In genomic region chr2:26670931-26671460, GRCh38 we compare ENCODE assay signal across 25 cellular contexts. TPM values are rescaled to one million over a fixed set of nuclear protein-coding genes. Genes with fewer than 3 reads are reported as not detected.
DNase-seq lines count a peak whose midpoint lies in the region; ATAC-seq and TF ChIP-seq lines count a peak whose summit lies in the region.
"Had no signal": no experiment of that assay in that cellular context is flagged by ENCODE, and none has a peak within 500 bp of the region (broad histone marks: within the 10 kb centered on the region; RNA-seq: fewer than 3 reads in every experiment).

No MANE protein-coding gene starts in this region.

- no peak overlapping the region for H2AFZ ChIP-seq in osteoblast (ENCODE audit: low read length)
- H2AFZ ChIP-seq: GM23338 had no signal

- no peaks in the 10 kb centered on the region for H4K20me1 ChIP-seq in osteoblast (ENCODE audit: insufficient read depth, low read length)

- no peak overlapping the region for H3K4me2 ChIP-seq in osteoblast (ENCODE audit: insufficient read depth, low read length)
- H3K4me2 ChIP-seq: GM23338, KMS-11 had no signal

- H3K4me3 ChIP-seq in coronary artery, result no peak overlapping the region
- H3K4me3 ChIP-seq in osteoblast (ENCODE audit: insufficient read depth, low read length), result no peak overlapping the region
- H3K4me3 ChIP-seq: GM12878, GM23338 had no signal

- no peaks in the 10 kb centered on the region for H3K9me3 ChIP-seq in osteoblast (ENCODE audit: low read depth, low read length)
- H3K9me3 ChIP-seq: Caco-2 had no signal

- H3K27ac ChIP-seq in coronary artery, result no peak overlapping the region
- H3K27ac ChIP-seq in osteoblast (ENCODE audit: low read depth, low read length), result no peak overlapping the region
- H3K27ac ChIP-seq: KMS-11 had no signal

- peaks cover 23% of the 10 kb centered on the region for H3K27me3 ChIP-seq in osteoblast (ENCODE audit: insufficient read depth, low read length)

- no peaks in the 10 kb centered on the region for H3K79me2 ChIP-seq in osteoblast (ENCODE audit: insufficient read depth, low read length)

- intact Hi-C loops in cardiac septum (cut with DNase I) (no loop called here), left cardiac atrium (cut with DNase I) (no loop called here)

- no peak for ATAC-seq in left cardiac atrium
- no peak for ATAC-seq in HG03571 (IDR thresholded peaks at IDR 0.05; ENCODE audit: unreplicated experiment)
- no peak for ATAC-seq in HG02885 (IDR thresholded peaks at IDR 0.05; ENCODE audit: poor library complexity, unreplicated experiment)
- ATAC-seq: GM12878, GM23338 had no signal

- peaks cover 16% of the 10 kb centered on the region for H3K4me1 ChIP-seq in osteoblast (ENCODE audit: insufficient read depth, low read length)
- H3K4me1 ChIP-seq: Caco-2 had no signal

- no peak for TF ChIP-seq CTCF in coronary artery (IDR thresholded peaks at IDR 0.05)
- TF ChIP-seq CTCF in osteoblast (IDR thresholded peaks at IDR 0.05; ENCODE audit: extremely low read depth, low read depth, low read length), result no peak

- DNase-seq in cardiac septum (ENCODE audit: low spot score), result peak; percentile 43
- DNase-seq in left cardiac atrium, result no peak
- peak; percentile 41 for DNase-seq in coronary artery (ENCODE audit: low spot score)
- DNase-seq in osteoblast (ENCODE audit: insufficient read length, low spot score, missing footprints), result peak; percentile 19
- DNase-seq in DMS153 (lab: John Stamatoyannopoulos, UW), result no peak
- DNase-seq in stimulated activated CD4-positive, alpha-beta T cell treated with anti-CD3 and anti-CD28 coated beads, Interleukin-1b, Interleukin-23, amount 100 ng/mL, for 48 hours, result no peak
- DNase-seq: Caco-2; CD4-positive, alpha-beta T cell; DMS53; NCI-H1417; NCI-H187; NCI-H2107; NCI-H510A; NCI-H748 treated with DMSO at 0.1 percent for 48 hours; SHP77 treated with DMSO at 0.1 percent for 48 hours had no signal

- no peaks in the 10 kb centered on the region for H3K36me3 ChIP-seq in osteoblast (ENCODE audit: insufficient read depth, low read length)

RNA-seq across cellular contexts. Expression of gene KCNK3, which starts 21.5 kb away (rescaled TPM):
- total RNA-seq in cardiac septum, result 0.70 TPM
- total RNA-seq in left cardiac atrium, result 10 to 100 TPM; 30.9 to 35.4 TPM
- not detected in 2 replicates for total RNA-seq in osteoblast
- total RNA-seq: B cell; CD4-positive, alpha-beta T cell; GM23338; OCI-LY7 had no signal

RNA-seq across cellular contexts. Expression of gene CIB4, which starts 29.8 kb away (rescaled TPM):
- not detected for total RNA-seq in cardiac septum
- total RNA-seq in left cardiac atrium, result under 1 TPM in 1 of 2 donors, not detected in 1; 0.44 TPM
- not detected in 2 replicates for total RNA-seq in osteoblast
- total RNA-seq: A172; B cell; Caco-2; CD4-positive, alpha-beta T cell; GM12878; GM23338; M059J; OCI-LY7; RPMI7951 had no signal

Comparison
In these comparisons a context has a peak if more than half of its experiments do, and no peak if none do; other contexts are left out.
1. DNase-seq: peak in cardiac septum (single experiment), coronary artery (single experiment) and osteoblast (single experiment); none in left cardiac atrium (single experiment), DMS153 (single experiment) and stimulated activated CD4-positive, alpha-beta T cell treated with anti-CD3 and anti-CD28 coated beads, Interleukin-1b, Interleukin-23, amount 100 ng/mL, for 48 hours (single experiment).
2. RNA of gene KCNK3, which starts 21.5 kb away (total RNA-seq): 30.9 to 35.4 TPM in left cardiac atrium; 0.70 TPM in cardiac septum (single experiment) and not detected in osteoblast; every median in the first group is over 10 times any median in the second.